In genomic region chr1:169368406-169368769, GRCh38 we compare ENCODE assay signal across 8 cellular contexts. TPM values are rescaled to one million over a fixed set of nuclear protein-coding genes. Genes with fewer than 3 reads are reported as not detected.
DNase-seq lines count a peak whose midpoint lies in the region; ATAC-seq and TF ChIP-seq lines count a peak whose summit lies in the region.

No MANE protein-coding gene starts in this region.

- peaks cover 12% of the 10 kb centered on the region; the same call in 1 of the 2 replicates for H3K4me1 ChIP-seq in Panc1 (ENCODE audit: control insufficient read depth, insufficient read depth, low read length)

- DNase-seq in activated gamma-delta T cell treated with Interleukin-2 at 50 U/mL for 16 hours (peak; percentile 18), activated gamma-delta T cell (lab: John Stamatoyannopoulos, UW) (no peak), Panc1 (ENCODE audit: low read depth, low spot score) (no peak), astrocyte of the spinal cord (ENCODE audit: low read depth, low spot score) (no peak), islet precursor cell (peak; percentile 55), foreskin melanocyte (no peak)
- DNase-seq in stimulated activated naive CD8-positive, alpha-beta T cell treated with anti-CD3 and anti-CD28 coated beads, Interleukin-15, Interleukin-2, amounts not matched to agents 100 U/mL and 50 U/mL, for 24 hours = peak; percentile 30

- H3K27me3 ChIP-seq in Panc1 (ENCODE audit: control insufficient read depth, insufficient read depth, low read length) = no peaks in the 10 kb centered on the region

- TSS peak; percentile 81 for BruUV-seq in Panc1 (replicated peaks; lab: Mats Ljungman, UMichigan)

- H3K4me3 ChIP-seq in Panc1 (ENCODE audit: low read depth in 2 of 2, low read length in 2 of 2) (peak overlapping the region; percentile 91 to 99), astrocyte of the spinal cord (ENCODE audit: low read depth, low read length) (peak overlapping the region; percentile 95)

- in situ Hi-C loops in Panc1 (cut with HindIII; ENCODE audit: low pct_unique_long_range_greater_than_20kb, low sequenced_read_pairs) (no loop called here), astrocyte of the spinal cord (cut with HindIII; ENCODE audit: low sequenced_read_pairs) (no loop called here)

- POLR2A ChIA-PET in Panc1 (lab: Charles Lee) = interaction anchor here (0.6 kb wide), 1 partner anchor 744 kb away, joined by 3 read pairs; no protein-coding TSS in a partner anchor

- intact Hi-C loops in Panc1 (cut with micrococcal nuclease; ENCODE audit: unreplicated experiment) = loop anchor here (5.0 kb wide), 1 partner anchor 119 kb away; the partner anchor contains the start of gene SLC19A2

- TF ChIP-seq CTCF in Panc1 (IDR thresholded peaks at IDR 0.05) (no peak), astrocyte of the spinal cord (IDR thresholded peaks at IDR 0.05; ENCODE audit: low read depth, low read length) (no peak)

- CTCF ChIA-PET in Panc1 (lab: Charles Lee) = no interaction called here

- ATAC-seq in Panc1 (peak; percentile 5; the same call in 1 of the 2 replicates), HG03175 (IDR thresholded peaks at IDR 0.05; ENCODE audit: unreplicated experiment) (no peak)
- ATAC-seq in stimulated activated naive CD8-positive, alpha-beta T cell treated with anti-CD3 and anti-CD28 coated beads, Interleukin-15, Interleukin-2, amounts not matched to agents 100 U/mL and 50 U/mL, for 24 hours = no peak

- no peaks in the 10 kb centered on the region for H3K9me3 ChIP-seq in Panc1 (ENCODE audit: control insufficient read depth, insufficient read depth, low read depth, low read length)

- H3K36me3 ChIP-seq in Panc1 (ENCODE audit: control insufficient read depth, insufficient read depth, low read length) = peaks cover 41% of the 10 kb centered on the region

- peak overlapping the region; percentile 100 for H3K27ac ChIP-seq in Panc1 (ENCODE audit: low read length)

RNA-seq across cellular contexts. Expression of gene BLZF1, which starts 0.4 kb away (rescaled TPM):
- total RNA-seq in Panc1 (2021; ENCODE audit: unreplicated experiment) = 19.6 TPM
- polyA plus RNA-seq in Panc1 (2012; ENCODE audit: insufficient read length) = 6.8 TPM

RNA-seq across cellular contexts. Expression of gene NME7, which starts 0.8 kb away (rescaled TPM):
- 30.3 TPM for total RNA-seq in Panc1 (2021; ENCODE audit: unreplicated experiment)
- polyA plus RNA-seq in Panc1 (2012; ENCODE audit: insufficient read length) = 51.8 TPM

RNA-seq across cellular contexts. Expression of gene CCDC181, which starts 58.9 kb away (rescaled TPM):
- 0.39 TPM for total RNA-seq in Panc1 (2021; ENCODE audit: unreplicated experiment)
- polyA plus RNA-seq in Panc1 (2012; ENCODE audit: insufficient read length) = 0.42 TPM

Comparison
In these comparisons a context has a peak if more than half of its experiments do, and no peak if none do; other contexts are left out.
1. DNase-seq: peak in activated gamma-delta T cell treated with Interleukin-2 at 50 U/mL for 16 hours (single experiment), islet precursor cell (single experiment) and stimulated activated naive CD8-positive, alpha-beta T cell treated with anti-CD3 and anti-CD28 coated beads, Interleukin-15, Interleukin-2, amounts not matched to agents 100 U/mL and 50 U/mL, for 24 hours (single experiment); none in activated gamma-delta T cell (single experiment), Panc1 (single experiment), astrocyte of the spinal cord (single experiment) and foreskin melanocyte (single experiment).